ENCODE assay signal across 8 cellular contexts in the genomic region with DNA sequence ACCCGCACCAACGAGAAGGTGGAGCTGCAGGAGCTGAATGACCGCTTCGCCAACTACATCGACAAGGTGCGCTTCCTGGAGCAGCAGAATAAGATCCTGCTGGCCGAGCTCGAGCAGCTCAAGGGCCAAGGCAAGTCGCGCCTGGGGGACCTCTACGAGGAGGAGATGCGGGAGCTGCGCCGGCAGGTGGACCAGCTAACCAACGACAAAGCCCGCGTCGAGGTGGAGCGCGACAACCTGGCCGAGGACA. TPM values are rescaled to one million over a fixed set of nuclear protein-coding genes. Genes with fewer than 3 reads are reported as not detected.
DNase-seq lines count a peak whose midpoint lies in the region; ATAC-seq and TF ChIP-seq lines count a peak whose summit lies in the region.

No MANE protein-coding gene starts in this region.

- peak overlapping the region; percentile 62 for H3K9ac ChIP-seq in SK-N-MC (ENCODE audit: insufficient read length)

- peaks cover 49% of the 10 kb centered on the region for H3K36me3 ChIP-seq in right atrium auricular region
- peaks cover 37% of the 10 kb centered on the region for H3K36me3 ChIP-seq in SK-N-MC (ENCODE audit: insufficient read depth, low read length)
- peaks cover 8 to 27% of the 10 kb centered on the region in 2 donors for H3K36me3 ChIP-seq in gastroesophageal sphincter
- peaks cover 10 to 44% (median 37%) of the 10 kb centered on the region in 6 donors for H3K36me3 ChIP-seq in spleen

- H3K27ac ChIP-seq in right atrium auricular region = peak overlapping the region; percentile 97 to 98
- H3K27ac ChIP-seq in SK-N-MC = no peak overlapping the region
- H3K27ac ChIP-seq in gastroesophageal sphincter = peak overlapping the region; percentile 79 to 94 (median 92)
- H3K27ac ChIP-seq in spleen = peak overlapping the region; percentile 93 to 100 (median 99)

- peaks cover 0 to 46% of the 10 kb centered on the region in 2 donors for H3K4me1 ChIP-seq in right atrium auricular region
- H3K4me1 ChIP-seq in gastroesophageal sphincter = peaks cover 10 to 62% (median 17%) of the 10 kb centered on the region in 3 donors
- H3K4me1 ChIP-seq in spleen = peaks cover 13 to 73% (median 63%) of the 10 kb centered on the region in 6 donors

- no peak for TF ChIP-seq CTCF in right atrium auricular region (IDR thresholded peaks at IDR 0.05)
- no peak for TF ChIP-seq CTCF in gastroesophageal sphincter (IDR thresholded peaks at IDR 0.05)
- TF ChIP-seq CTCF in spleen (IDR thresholded peaks at IDR 0.05 in 8 of 11, conservative IDR thresholded peaks at IDR 0.05 in 3 of 11) = no peak

- no CpG with 5 or more reads among the region's 21 CpGs for WGBS in gastroesophageal sphincter (ENCODE audit: low coverage in 1 of 2), 2 donors
- 0% methylated on average over 3 to 21 of the region's 21 CpGs for WGBS in spleen, 5 donors

- H3K27me3 ChIP-seq in right atrium auricular region = no peaks in the 10 kb centered on the region
- H3K27me3 ChIP-seq in gastroesophageal sphincter = no peaks in the 10 kb centered on the region
- no peaks in the 10 kb centered on the region for H3K27me3 ChIP-seq in spleen (replicated peaks in 1 of 7)

- no peak for TF ChIP-seq EP300 in gastroesophageal sphincter (IDR thresholded peaks at IDR 0.05)

- intact Hi-C loops in Right ventricle myocardium inferior (cut with DNase I) (loop anchor here (2.0 to 5.0 kb wide), 3 partner anchors 29 to 339 kb away; partner anchors contain the start of gene TRDMT1), spleen (cut with DNase I; ENCODE audit: low total_unique reads) (no loop called here)

- no peak for DNase-seq in right atrium auricular region (ENCODE audit: low spot score)
- DNase-seq in Right ventricle myocardium inferior (ENCODE audit: missing footprints) = no peak
- DNase-seq in SK-N-MC (ENCODE audit: low read depth, low spot score) = no peak
- no peak for DNase-seq in spleen
- DNase-seq in stimulated activated CD4-positive, alpha-beta T cell treated with anti-CD3 and anti-CD28 coated beads, Interleukin-4, amount 100 ng/mL, for 4 hours = no peak
- no peak for DNase-seq in GM19238 (ENCODE audit: insufficient read length, low spot score)

- ATAC-seq in Right ventricle myocardium inferior = no peak
- no peak for ATAC-seq in gastroesophageal sphincter
- ATAC-seq in GM18861 (IDR thresholded peaks at IDR 0.05; ENCODE audit: unreplicated experiment) = no peak

- H3K9me3 ChIP-seq in right atrium auricular region (no peaks in the 10 kb centered on the region), SK-N-MC (ENCODE audit: low read depth, low read length) (no peaks in the 10 kb centered on the region), gastroesophageal sphincter (no peaks in the 10 kb centered on the region), spleen (no peaks in the 10 kb centered on the region)

- H3K4me3 ChIP-seq in right atrium auricular region = peak overlapping the region; percentile 77 to 78
- H3K4me3 ChIP-seq in SK-N-MC = peak overlapping the region; percentile 88
- peak overlapping the region; percentile 60 to 77 for H3K4me3 ChIP-seq in gastroesophageal sphincter
- H3K4me3 ChIP-seq in spleen = peak overlapping the region; percentile 93 to 99 (median 96)

- no peak for TF ChIP-seq POLR2A in gastroesophageal sphincter (IDR thresholded peaks at IDR 0.05)
- no peak for TF ChIP-seq POLR2A in spleen (IDR thresholded peaks at IDR 0.05)

RNA-seq across cellular contexts. Expression of gene VIM, which starts 1.6 kb away (rescaled TPM):
- total RNA-seq in right atrium auricular region (1,000 to 10,000 TPM; 1,022 to 1,600 TPM), Right ventricle myocardium inferior (447 TPM), gastroesophageal sphincter (1,000 to 10,000 TPM; 1,560 to 2,767 (median 2,026) TPM), spleen (1,000 to 10,000 TPM; 1,061 to 2,377 (median 1,594) TPM)
- 100 to 1,000 TPM; 510 to 672 (median 660) TPM for polyA plus RNA-seq in spleen

RNA-seq across cellular contexts. Expression of gene TRDMT1, which starts 28.2 kb away (rescaled TPM):
- total RNA-seq in right atrium auricular region (1 to 10 TPM; 3.8 to 5.0 TPM), Right ventricle myocardium inferior (4.5 TPM), gastroesophageal sphincter (1 to 10 TPM; 4.5 to 6.4 (median 5.3) TPM), spleen (10 to 100 TPM in 6 of 7 donors, 1 to 10 TPM in 1; 9.6 to 40.0 (median 16.3) TPM)
- 1 to 10 TPM; 1.6 to 3.1 (median 2.3) TPM for polyA plus RNA-seq in spleen
